1 cellular context compared by ENCODE assay signal in the genomic region with DNA sequence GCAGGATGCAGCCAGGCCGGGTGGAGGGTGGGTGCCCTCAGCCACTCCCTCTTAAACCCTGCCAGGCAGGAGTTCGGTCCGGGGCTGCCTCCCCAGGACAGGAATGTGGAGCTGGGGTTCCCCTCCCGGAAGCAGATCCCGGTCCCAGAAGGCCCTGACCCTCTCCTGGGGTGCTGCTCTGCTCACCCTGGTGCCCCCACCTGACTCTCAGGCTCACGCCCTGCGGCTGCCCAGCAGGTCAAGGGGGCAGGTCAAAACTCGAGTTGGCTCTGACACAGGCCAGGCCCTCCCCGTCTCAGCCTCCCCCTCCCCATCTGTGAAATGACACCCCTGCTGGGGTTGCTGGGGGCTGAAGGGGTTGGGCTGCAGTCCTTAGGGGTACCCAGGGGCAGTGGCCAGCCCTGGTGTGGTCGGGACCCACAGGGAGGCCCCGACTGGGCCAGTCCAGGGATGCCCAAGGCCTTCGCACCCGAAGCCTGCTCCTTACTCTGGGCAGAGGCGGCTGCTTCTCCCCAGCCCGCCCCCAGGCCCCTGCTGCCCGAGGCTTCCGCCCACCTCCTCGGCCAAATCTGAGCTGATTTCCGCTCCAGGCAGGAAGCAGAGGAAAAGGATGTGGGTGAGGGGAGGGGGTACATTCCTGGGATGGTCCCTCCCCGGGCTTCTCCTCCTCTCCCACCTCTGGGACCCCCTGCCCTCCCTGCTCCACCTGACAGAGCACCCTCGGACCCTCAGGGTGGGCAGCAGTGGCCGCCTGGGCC.
TF ChIP-seq lines count a peak whose summit lies in the region.

No MANE protein-coding gene starts in this region.

TF ChIP-seq in H1, 55 proteins besides CTCF, POLR2A, EP300 and RAD21:
- no peak for TF ChIP-seq JUND (IDR thresholded peaks at IDR 0.05; ENCODE audit: low read length)
- no peak for TF ChIP-seq CHD2 (IDR thresholded peaks at IDR 0.05; ENCODE audit: low read length)
- TF ChIP-seq JUN (IDR thresholded peaks at IDR 0.05; ENCODE audit: low read depth, low read length): no peak
- TF ChIP-seq FOSL1 (IDR thresholded peaks at IDR 0.05; ENCODE audit: insufficient read depth, low read depth, low read length): no peak
- TF ChIP-seq CBX5 (IDR thresholded peaks at IDR 0.05; ENCODE audit: low read depth, low read length): no peak
- no peak for TF ChIP-seq CEBPB (IDR thresholded peaks at IDR 0.05; ENCODE audit: low read depth, low read length)
- no peak for TF ChIP-seq SP1 (IDR thresholded peaks at IDR 0.05; ENCODE audit: low read depth, low read length)
- TF ChIP-seq SRF (IDR thresholded peaks at IDR 0.05; ENCODE audit: low read depth, low read length): no peak
- no peak for TF ChIP-seq BACH1 (IDR thresholded peaks at IDR 0.05; ENCODE audit: low read length)
- no peak for TF ChIP-seq CHD1 (IDR thresholded peaks at IDR 0.05; ENCODE audit: low read depth, low read length)
- TF ChIP-seq RBBP5 (IDR thresholded peaks at IDR 0.05; ENCODE audit: borderline replicate concordance, low read depth, low read length): no peak
- TF ChIP-seq, protein P1, sequence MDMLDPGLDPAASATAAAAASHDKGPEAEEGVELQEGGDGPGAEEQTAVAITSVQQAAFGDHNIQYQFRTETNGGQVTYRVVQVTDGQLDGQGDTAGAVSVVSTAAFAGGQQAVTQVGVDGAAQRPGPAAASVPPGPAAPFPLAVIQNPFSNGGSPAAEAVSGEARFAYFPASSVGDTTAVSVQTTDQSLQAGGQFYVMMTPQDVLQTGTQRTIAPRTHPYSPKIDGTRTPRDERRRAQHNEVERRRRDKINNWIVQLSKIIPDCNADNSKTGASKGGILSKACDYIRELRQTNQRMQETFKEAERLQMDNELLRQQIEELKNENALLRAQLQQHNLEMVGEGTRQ (IDR thresholded peaks at IDR 0.05; ENCODE audit: low read length): no peak
- no peak for TF ChIP-seq GABPA (IDR thresholded peaks at IDR 0.05; ENCODE audit: borderline replicate concordance, insufficient read depth, low read length)
- no peak for TF ChIP-seq CREB1 (IDR thresholded peaks at IDR 0.05)
- TF ChIP-seq GTF2F1 (IDR thresholded peaks at IDR 0.05; ENCODE audit: borderline replicate concordance, low read depth, low read length): no peak
- no peak for TF ChIP-seq TCF12 (IDR thresholded peaks at IDR 0.05; ENCODE audit: low read depth, low read length)
- no peak for TF ChIP-seq SUZ12 (IDR thresholded peaks at IDR 0.05; ENCODE audit: low read length)
- TF ChIP-seq KDM4A (IDR thresholded peaks at IDR 0.05; ENCODE audit: low read depth, low read length, severe bottlenecking): no peak
- TF ChIP-seq TAF7 (optimal IDR thresholded peaks at IDR 0.05; ENCODE audit: borderline replicate concordance, low read depth, low read length): no peak
